1 cellular context compared by ENCODE assay signal in genomic region chr12:12582895-12583303, GRCh38.
TF ChIP-seq lines count a peak whose summit lies in the region.

No MANE protein-coding gene starts in this region.

TF ChIP-seq in GM12878, 131 proteins besides CTCF, POLR2A, EP300 and RAD21 (continued from another document and continues in another):
- TF ChIP-seq ZBTB33 (IDR thresholded peaks at IDR 0.05), result no peak
- TF ChIP-seq RELA (IDR thresholded peaks at IDR 0.05; ENCODE audit: borderline replicate concordance, partially characterized antibody), result peak; percentile 65
- no peak for TF ChIP-seq NFYA (IDR thresholded peaks at IDR 0.05; ENCODE audit: borderline replicate concordance, low read depth, low read length)
- TF ChIP-seq FOXM1 (IDR thresholded peaks at IDR 0.05; ENCODE audit: low read depth, low read length), result peak; percentile 100
- TF ChIP-seq TCF12 (IDR thresholded peaks at IDR 0.05; ENCODE audit: low read depth, low read length), result no peak; the same call in none of the 2 replicates
- TF ChIP-seq ETV6 (conservative IDR thresholded peaks at IDR 0.05 in 1 of 2, IDR thresholded peaks at IDR 0.05 in 1 of 2; ENCODE audit: borderline replicate concordance in 1 of 2, low read depth in 1 of 2), result peak in 1 of 2 experiments; percentile 81; a peak in 2 of 4 replicates
- TF ChIP-seq HDGF (IDR thresholded peaks at IDR 0.05), result 0 out of 2 replicates have a peak, but pooled peaks have one; percentile 24
- no peak for TF ChIP-seq KDM1A (IDR thresholded peaks at IDR 0.05; ENCODE audit: borderline replicate concordance)
- TF ChIP-seq SUZ12 (IDR thresholded peaks at IDR 0.05; ENCODE audit: unreplicated experiment), result no peak
- no peak for TF ChIP-seq ZNF274 (IDR thresholded peaks at IDR 0.05; ENCODE audit: insufficient read depth, insufficient read length)
- TF ChIP-seq NRF1 (conservative IDR thresholded peaks at IDR 0.05; ENCODE audit: low read depth, low read length), result no peak
- peak; percentile 99 for TF ChIP-seq ATF7 (IDR thresholded peaks at IDR 0.05; ENCODE audit: low read depth)
- TF ChIP-seq MEF2A (IDR thresholded peaks at IDR 0.05; ENCODE audit: insufficient read depth, low read depth, low read length), result peak; percentile 84; the same call in 1 of the 2 replicates
- peak; percentile 87 for TF ChIP-seq SPI1 (IDR thresholded peaks at IDR 0.05; ENCODE audit: borderline replicate concordance, insufficient read depth, low read depth, low read length)
- TF ChIP-seq YY1 (IDR thresholded peaks at IDR 0.05; ENCODE audit: low read depth, low read length), result peak; percentile 77
- TF ChIP-seq NR2F1 (conservative IDR thresholded peaks at IDR 0.05), result peak; percentile 95
- peak; percentile 60; the same call in 1 of the 2 replicates for TF ChIP-seq GABPA (IDR thresholded peaks at IDR 0.05; ENCODE audit: low read depth)
- TF ChIP-seq CBX5 (IDR thresholded peaks at IDR 0.05; ENCODE audit: low read depth), result peak; percentile 79; the same call in 1 of the 2 replicates
- TF ChIP-seq BMI1 (IDR thresholded peaks at IDR 0.05; ENCODE audit: borderline replicate concordance), result peak; percentile 85
- TF ChIP-seq MTA2 (IDR thresholded peaks at IDR 0.05; ENCODE audit: low read depth), result peak; percentile 98
- peak; percentile 94 for TF ChIP-seq TCF7 (IDR thresholded peaks at IDR 0.05; ENCODE audit: borderline replicate concordance)
- peak; percentile 73; the same call in 1 of the 2 replicates for TF ChIP-seq ZBTB40 (IDR thresholded peaks at IDR 0.05; ENCODE audit: borderline replicate concordance)
- TF ChIP-seq MTA3 (IDR thresholded peaks at IDR 0.05; ENCODE audit: borderline replicate concordance, low read length), result peak; percentile 93
- peak; percentile 99 for TF ChIP-seq BCL11A (IDR thresholded peaks at IDR 0.05; ENCODE audit: low read depth, low read length)
- TF ChIP-seq RUNX3 (IDR thresholded peaks at IDR 0.05; ENCODE audit: low read length), result peak; percentile 97
- no peak for TF ChIP-seq FOS (IDR thresholded peaks at IDR 0.05; ENCODE audit: borderline replicate concordance, extremely low read depth, insufficient read length)
- peak in 1 of 2 experiments; percentile 80; a peak in 2 of 4 replicates for TF ChIP-seq CEBPB (IDR thresholded peaks at IDR 0.05; ENCODE audit: borderline replicate concordance in 1 of 2, low read depth in 2 of 2, low read length in 2 of 2)
- TF ChIP-seq DPF2 (IDR thresholded peaks at IDR 0.05), result peak; percentile 97
- TF ChIP-seq TBL1XR1 (IDR thresholded peaks at IDR 0.05; ENCODE audit: low read depth, low read length), result peak; percentile 93
- TF ChIP-seq TCF3 (IDR thresholded peaks at IDR 0.05; ENCODE audit: borderline replicate concordance, insufficient read depth, low read depth, low read length), result peak; percentile 58; the same call in 1 of the 2 replicates
- TF ChIP-seq HCFC1 (IDR thresholded peaks at IDR 0.05; ENCODE audit: low read length), result no peak
- peak; percentile 84 for TF ChIP-seq PBX3 (IDR thresholded peaks at IDR 0.05; ENCODE audit: insufficient replicate concordance, low read depth, low read length)
- no peak for TF ChIP-seq E2F8 (IDR thresholded peaks at IDR 0.05; ENCODE audit: low read depth, partially characterized antibody)
- peak; percentile 99 for TF ChIP-seq IRF4 (IDR thresholded peaks at IDR 0.05; ENCODE audit: low read depth, low read length)
- TF ChIP-seq MYC (IDR thresholded peaks at IDR 0.05; ENCODE audit: insufficient read depth, insufficient read length, insufficient replicate concordance, low read length, severe bottlenecking), result no peak
- TF ChIP-seq MLLT1 (IDR thresholded peaks at IDR 0.05), result peak; percentile 81
- TF ChIP-seq RCOR1 (conservative IDR thresholded peaks at IDR 0.05; ENCODE audit: low read depth, low read length), result no peak
- peak; percentile 21; the same call in 1 of the 2 replicates for TF ChIP-seq POLR2AphosphoS5 (IDR thresholded peaks at IDR 0.05; ENCODE audit: low read length)
- peak; percentile 59 for TF ChIP-seq KLF5 (IDR thresholded peaks at IDR 0.05; ENCODE audit: partially characterized antibody)
- no peak for TF ChIP-seq SIN3A (IDR thresholded peaks at IDR 0.05; ENCODE audit: low read depth, low read length)
- TF ChIP-seq SP1 (IDR thresholded peaks at IDR 0.05; ENCODE audit: low read depth, low read length), result peak; percentile 76
- no peak for TF ChIP-seq EZH2 (IDR thresholded peaks at IDR 0.05; ENCODE audit: borderline replicate concordance, control insufficient read depth, low read depth, low read length)
- peak; percentile 30; the same call in 1 of the 2 replicates for TF ChIP-seq TARDBP (IDR thresholded peaks at IDR 0.05; ENCODE audit: borderline replicate concordance)
- TF ChIP-seq PAX8 (IDR thresholded peaks at IDR 0.05), result no peak
- TF ChIP-seq BACH1 (IDR thresholded peaks at IDR 0.05; ENCODE audit: borderline replicate concordance), result peak; percentile 94; the same call in 1 of the 2 replicates
- peak; percentile 100 for TF ChIP-seq GATAD2B (conservative IDR thresholded peaks at IDR 0.05; ENCODE audit: low read depth)
- TF ChIP-seq IKZF1 (conservative IDR thresholded peaks at IDR 0.05), result peak; percentile 90
- TF ChIP-seq ZNF384 (IDR thresholded peaks at IDR 0.05; ENCODE audit: borderline replicate concordance, low read depth, low read length), result no peak
- TF ChIP-seq SMAD1 (IDR thresholded peaks at IDR 0.05; ENCODE audit: low read depth, partially characterized antibody), result peak; percentile 98
- TF ChIP-seq BHLHE40 (IDR thresholded peaks at IDR 0.05; ENCODE audit: borderline replicate concordance in 1 of 2, low read depth in 2 of 2, low read length in 1 of 2), result peak; percentile 66 to 83
- peak; percentile 94 for TF ChIP-seq SKIL (IDR thresholded peaks at IDR 0.05; ENCODE audit: low read depth, poor library complexity, severe bottlenecking)
- no peak for TF ChIP-seq CHD4 (IDR thresholded peaks at IDR 0.05)
